Comparison of ENCODE assay signal across 1 cellular context in the genomic region with DNA sequence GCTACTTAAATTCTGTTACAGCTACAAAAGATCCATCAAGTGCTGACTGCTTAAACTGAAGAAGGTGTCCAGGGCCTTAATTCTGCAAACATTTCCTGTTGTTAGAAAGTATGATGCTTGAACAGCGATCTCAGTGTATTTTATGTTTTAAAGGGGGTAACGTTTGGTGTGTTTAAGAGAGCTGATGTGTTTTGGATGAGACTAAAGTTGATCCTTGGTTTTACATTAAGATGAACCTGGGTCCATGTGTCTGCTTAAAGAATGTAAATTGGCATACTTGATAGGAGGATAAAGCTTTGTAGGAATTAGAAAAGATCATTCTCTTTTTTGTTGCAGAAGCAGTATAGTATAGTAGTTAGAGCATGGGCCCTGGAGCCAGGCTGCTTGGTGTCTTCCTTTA.
TF ChIP-seq lines count a peak whose summit lies in the region.

No MANE protein-coding gene starts in this region.

TF ChIP-seq in GM23338, 12 proteins besides CTCF, POLR2A, EP300 and RAD21 (continued from another document):
- TF ChIP-seq, protein P1, sequence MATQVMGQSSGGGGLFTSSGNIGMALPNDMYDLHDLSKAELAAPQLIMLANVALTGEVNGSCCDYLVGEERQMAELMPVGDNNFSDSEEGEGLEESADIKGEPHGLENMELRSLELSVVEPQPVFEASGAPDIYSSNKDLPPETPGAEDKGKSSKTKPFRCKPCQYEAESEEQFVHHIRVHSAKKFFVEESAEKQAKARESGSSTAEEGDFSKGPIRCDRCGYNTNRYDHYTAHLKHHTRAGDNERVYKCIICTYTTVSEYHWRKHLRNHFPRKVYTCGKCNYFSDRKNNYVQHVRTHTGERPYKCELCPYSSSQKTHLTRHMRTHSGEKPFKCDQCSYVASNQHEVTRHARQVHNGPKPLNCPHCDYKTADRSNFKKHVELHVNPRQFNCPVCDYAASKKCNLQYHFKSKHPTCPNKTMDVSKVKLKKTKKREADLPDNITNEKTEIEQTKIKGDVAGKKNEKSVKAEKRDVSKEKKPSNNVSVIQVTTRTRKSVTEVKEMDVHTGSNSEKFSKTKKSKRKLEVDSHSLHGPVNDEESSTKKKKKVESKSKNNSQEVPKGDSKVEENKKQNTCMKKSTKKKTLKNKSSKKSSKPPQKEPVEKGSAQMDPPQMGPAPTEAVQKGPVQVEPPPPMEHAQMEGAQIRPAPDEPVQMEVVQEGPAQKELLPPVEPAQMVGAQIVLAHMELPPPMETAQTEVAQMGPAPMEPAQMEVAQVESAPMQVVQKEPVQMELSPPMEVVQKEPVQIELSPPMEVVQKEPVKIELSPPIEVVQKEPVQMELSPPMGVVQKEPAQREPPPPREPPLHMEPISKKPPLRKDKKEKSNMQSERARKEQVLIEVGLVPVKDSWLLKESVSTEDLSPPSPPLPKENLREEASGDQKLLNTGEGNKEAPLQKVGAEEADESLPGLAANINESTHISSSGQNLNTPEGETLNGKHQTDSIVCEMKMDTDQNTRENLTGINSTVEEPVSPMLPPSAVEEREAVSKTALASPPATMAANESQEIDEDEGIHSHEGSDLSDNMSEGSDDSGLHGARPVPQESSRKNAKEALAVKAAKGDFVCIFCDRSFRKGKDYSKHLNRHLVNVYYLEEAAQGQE (IDR thresholded peaks at IDR 0.05; ENCODE audit: unreplicated experiment) = no peak
- TF ChIP-seq ZNF331 (CRISPR knock-in tag; IDR thresholded peaks at IDR 0.05; ENCODE audit: low read depth) (no peak), JUNB (IDR thresholded peaks at IDR 0.05; ENCODE audit: unreplicated experiment) (no peak), EZH2 (IDR thresholded peaks at IDR 0.05; ENCODE audit: low read depth, unreplicated experiment) (no peak), POLR2AphosphoS5 (IDR thresholded peaks at IDR 0.05; ENCODE audit: low read depth) (no peak), STAT1 (IDR thresholded peaks at IDR 0.05; ENCODE audit: unreplicated experiment) (no peak), NANOG (IDR thresholded peaks at IDR 0.05; ENCODE audit: borderline replicate concordance) (no peak)
- TF ChIP-seq, protein P2, sequence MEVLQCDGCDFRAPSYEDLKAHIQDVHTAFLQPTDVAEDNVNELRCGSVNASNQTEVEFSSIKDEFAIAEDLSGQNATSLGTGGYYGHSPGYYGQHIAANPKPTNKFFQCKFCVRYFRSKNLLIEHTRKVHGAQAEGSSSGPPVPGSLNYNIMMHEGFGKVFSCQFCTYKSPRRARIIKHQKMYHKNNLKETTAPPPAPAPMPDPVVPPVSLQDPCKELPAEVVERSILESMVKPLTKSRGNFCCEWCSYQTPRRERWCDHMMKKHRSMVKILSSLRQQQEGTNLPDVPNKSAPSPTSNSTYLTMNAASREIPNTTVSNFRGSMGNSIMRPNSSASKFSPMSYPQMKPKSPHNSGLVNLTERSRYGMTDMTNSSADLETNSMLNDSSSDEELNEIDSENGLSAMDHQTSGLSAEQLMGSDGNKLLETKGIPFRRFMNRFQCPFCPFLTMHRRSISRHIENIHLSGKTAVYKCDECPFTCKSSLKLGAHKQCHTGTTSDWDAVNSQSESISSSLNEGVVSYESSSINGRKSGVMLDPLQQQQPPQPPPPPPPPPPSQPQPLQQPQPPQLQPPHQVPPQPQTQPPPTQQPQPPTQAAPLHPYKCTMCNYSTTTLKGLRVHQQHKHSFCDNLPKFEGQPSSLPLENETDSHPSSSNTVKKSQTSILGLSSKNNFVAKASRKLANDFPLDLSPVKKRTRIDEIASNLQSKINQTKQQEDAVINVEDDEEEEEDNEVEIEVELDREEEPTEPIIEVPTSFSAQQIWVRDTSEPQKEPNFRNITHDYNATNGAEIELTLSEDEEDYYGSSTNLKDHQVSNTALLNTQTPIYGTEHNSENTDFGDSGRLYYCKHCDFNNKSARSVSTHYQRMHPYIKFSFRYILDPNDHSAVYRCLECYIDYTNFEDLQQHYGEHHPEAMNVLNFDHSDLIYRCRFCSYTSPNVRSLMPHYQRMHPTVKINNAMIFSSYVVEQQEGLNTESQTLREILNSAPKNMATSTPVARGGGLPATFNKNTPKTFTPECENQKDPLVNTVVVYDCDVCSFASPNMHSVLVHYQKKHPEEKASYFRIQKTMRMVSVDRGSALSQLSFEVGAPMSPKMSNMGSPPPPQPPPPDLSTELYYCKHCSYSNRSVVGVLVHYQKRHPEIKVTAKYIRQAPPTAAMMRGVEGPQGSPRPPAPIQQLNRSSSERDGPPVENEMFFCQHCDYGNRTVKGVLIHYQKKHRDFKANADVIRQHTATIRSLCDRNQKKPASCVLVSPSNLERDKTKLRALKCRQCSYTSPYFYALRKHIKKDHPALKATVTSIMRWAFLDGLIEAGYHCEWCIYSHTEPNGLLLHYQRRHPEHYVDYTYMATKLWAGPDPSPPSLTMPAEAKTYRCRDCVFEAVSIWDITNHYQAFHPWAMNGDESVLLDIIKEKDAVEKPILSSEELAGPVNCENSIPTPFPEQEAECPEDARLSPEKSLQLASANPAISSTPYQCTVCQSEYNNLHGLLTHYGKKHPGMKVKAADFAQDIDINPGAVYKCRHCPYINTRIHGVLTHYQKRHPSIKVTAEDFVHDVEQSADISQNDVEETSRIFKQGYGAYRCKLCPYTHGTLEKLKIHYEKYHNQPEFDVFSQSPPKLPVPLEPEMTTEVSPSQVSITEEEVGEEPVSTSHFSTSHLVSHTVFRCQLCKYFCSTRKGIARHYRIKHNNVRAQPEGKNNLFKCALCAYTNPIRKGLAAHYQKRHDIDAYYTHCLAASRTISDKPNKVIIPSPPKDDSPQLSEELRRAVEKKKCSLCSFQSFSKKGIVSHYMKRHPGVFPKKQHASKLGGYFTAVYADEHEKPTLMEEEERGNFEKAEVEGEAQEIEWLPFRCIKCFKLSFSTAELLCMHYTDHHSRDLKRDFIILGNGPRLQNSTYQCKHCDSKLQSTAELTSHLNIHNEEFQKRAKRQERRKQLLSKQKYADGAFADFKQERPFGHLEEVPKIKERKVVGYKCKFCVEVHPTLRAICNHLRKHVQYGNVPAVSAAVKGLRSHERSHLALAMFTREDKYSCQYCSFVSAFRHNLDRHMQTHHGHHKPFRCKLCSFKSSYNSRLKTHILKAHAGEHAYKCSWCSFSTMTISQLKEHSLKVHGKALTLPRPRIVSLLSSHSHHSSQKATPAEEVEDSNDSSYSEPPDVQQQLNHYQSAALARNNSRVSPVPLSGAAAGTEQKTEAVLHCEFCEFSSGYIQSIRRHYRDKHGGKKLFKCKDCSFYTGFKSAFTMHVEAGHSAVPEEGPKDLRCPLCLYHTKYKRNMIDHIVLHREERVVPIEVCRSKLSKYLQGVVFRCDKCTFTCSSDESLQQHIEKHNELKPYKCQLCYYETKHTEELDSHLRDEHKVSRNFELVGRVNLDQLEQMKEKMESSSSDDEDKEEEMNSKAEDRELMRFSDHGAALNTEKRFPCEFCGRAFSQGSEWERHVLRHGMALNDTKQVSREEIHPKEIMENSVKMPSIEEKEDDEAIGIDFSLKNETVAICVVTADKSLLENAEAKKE (CRISPR knock-in tag; IDR thresholded peaks at IDR 0.05) = no peak
TF ChIP-seq in GM23338: peak in this region for 0.
